Comparison of ENCODE assay signal across 1 cellular context in genomic region chr14:23056257-23056955, GRCh38.
TF ChIP-seq lines count a peak whose summit lies in the region.

No MANE protein-coding gene starts in this region.

TF ChIP-seq in K562, 482 proteins besides CTCF, POLR2A, EP300 and RAD21 (continued from another document and continues in another):
- TF ChIP-seq NEUROD1 (IDR thresholded peaks at IDR 0.05; ENCODE audit: borderline replicate concordance, low read depth, low read length, partially characterized antibody), result peak; percentile 36
- TF ChIP-seq POLR2G (IDR thresholded peaks at IDR 0.05; ENCODE audit: low read depth, low read length), result 0 out of 2 replicates have a peak, but pooled peaks have one; percentile 25
- peak; percentile 42 to 60; a peak in 1 of 4 replicates for TF ChIP-seq ARNT (IDR thresholded peaks at IDR 0.05)
- TF ChIP-seq MYNN (IDR thresholded peaks at IDR 0.05), result peak; percentile 63; the same call in 1 of the 2 replicates
- TF ChIP-seq MYNN (CRISPR knock-in tag; IDR thresholded peaks at IDR 0.05), result no peak
- 0 out of 2 replicates have a peak, but pooled peaks have one; percentile 31 for TF ChIP-seq CHD2 (IDR thresholded peaks at IDR 0.05; ENCODE audit: low read depth, low read length)
- peak; percentile 42; the same call in 1 of the 2 replicates for TF ChIP-seq STAG1 (CRISPR knock-in tag; IDR thresholded peaks at IDR 0.05; ENCODE audit: borderline replicate concordance)
- 0 out of 2 replicates have a peak, but pooled peaks have one; percentile 22 for TF ChIP-seq HDGF (IDR thresholded peaks at IDR 0.05)
- peak; percentile 57 for TF ChIP-seq ATF7 (IDR thresholded peaks at IDR 0.05)
- peak; percentile 23 to 70; a peak in 2 of 4 replicates for TF ChIP-seq HDAC1 (IDR thresholded peaks at IDR 0.05)
- no peak for TF ChIP-seq FOXM1 (IDR thresholded peaks at IDR 0.05; ENCODE audit: low read depth)
- TF ChIP-seq FOXM1 (CRISPR knock-in tag; IDR thresholded peaks at IDR 0.05; ENCODE audit: low read depth), result peak; percentile 45; the same call in 1 of the 2 replicates
- TF ChIP-seq, protein P1, sequence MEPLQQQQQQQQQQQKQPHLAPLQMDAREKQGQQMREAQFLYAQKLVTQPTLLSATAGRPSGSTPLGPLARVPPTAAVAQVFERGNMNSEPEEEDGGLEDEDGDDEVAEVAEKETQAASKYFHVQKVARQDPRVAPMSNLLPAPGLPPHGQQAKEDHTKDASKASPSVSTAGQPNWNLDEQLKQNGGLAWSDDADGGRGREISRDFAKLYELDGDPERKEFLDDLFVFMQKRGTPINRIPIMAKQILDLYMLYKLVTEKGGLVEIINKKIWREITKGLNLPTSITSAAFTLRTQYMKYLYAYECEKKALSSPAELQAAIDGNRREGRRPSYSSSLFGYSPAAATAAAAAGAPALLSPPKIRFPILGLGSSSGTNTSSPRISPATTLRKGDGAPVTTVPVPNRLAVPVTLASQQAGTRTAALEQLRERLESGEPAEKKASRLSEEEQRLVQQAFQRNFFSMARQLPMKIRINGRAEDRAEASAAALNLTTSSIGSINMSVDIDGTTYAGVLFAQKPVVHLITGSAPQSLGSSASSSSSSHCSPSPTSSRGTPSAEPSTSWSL (CRISPR knock-in tag; IDR thresholded peaks at IDR 0.05; ENCODE audit: borderline replicate concordance), result no peak
- 0 out of 2 replicates have a peak, but pooled peaks have one; percentile 45 for TF ChIP-seq TOE1 (IDR thresholded peaks at IDR 0.05; ENCODE audit: borderline replicate concordance)
- no peak for TF ChIP-seq TOE1 (CRISPR knock-in tag; IDR thresholded peaks at IDR 0.05; ENCODE audit: borderline replicate concordance, low read depth)
- no peak for TF ChIP-seq FIP1L1 (IDR thresholded peaks at IDR 0.05; ENCODE audit: low read depth, low read length, poor library complexity, severe bottlenecking)
- peak; percentile 80; the same call in 1 of the 2 replicates for TF ChIP-seq XRCC5 (IDR thresholded peaks at IDR 0.05; ENCODE audit: low read depth, low read length)
- TF ChIP-seq, protein P2, sequence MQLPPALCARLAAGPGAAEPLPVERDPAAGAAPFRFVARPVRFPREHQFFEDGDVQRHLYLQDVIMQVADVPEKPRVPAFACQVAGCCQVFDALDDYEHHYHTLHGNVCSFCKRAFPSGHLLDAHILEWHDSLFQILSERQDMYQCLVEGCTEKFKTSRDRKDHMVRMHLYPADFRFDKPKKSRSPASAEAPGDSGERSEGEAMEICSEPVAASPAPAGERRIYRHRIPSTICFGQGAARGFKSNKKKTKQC (CRISPR knock-in tag; IDR thresholded peaks at IDR 0.05), result peak; percentile 35; the same call in 1 of the 2 replicates
- TF ChIP-seq ZNF212 (CRISPR knock-in tag; IDR thresholded peaks at IDR 0.05), result no peak
- TF ChIP-seq CXXC5 (CRISPR knock-in tag; IDR thresholded peaks at IDR 0.05), result peak; percentile 32; the same call in 1 of the 2 replicates
- no peak for TF ChIP-seq ZBTB17 (CRISPR knock-in tag; IDR thresholded peaks at IDR 0.05)
- TF ChIP-seq MAZ (CRISPR knock-in tag; conservative IDR thresholded peaks at IDR 0.05 in 1 of 2, IDR thresholded peaks at IDR 0.05 in 1 of 2), result peak; percentile 36 to 77; a peak in 3 of 4 replicates
- no peak for TF ChIP-seq ZNF232 (CRISPR knock-in tag; IDR thresholded peaks at IDR 0.05)
- peak; percentile 42; the same call in 1 of the 2 replicates for TF ChIP-seq MBD2 (IDR thresholded peaks at IDR 0.05; ENCODE audit: borderline replicate concordance, low read depth)
- peak; percentile 92 for TF ChIP-seq MYC (IDR thresholded peaks at IDR 0.05; ENCODE audit: low read depth, low read length)
- no peak for TF ChIP-seq MYC (CRISPR knock-in tag; IDR thresholded peaks at IDR 0.05; ENCODE audit: borderline replicate concordance, low read depth)
- TF ChIP-seq NBN (IDR thresholded peaks at IDR 0.05; ENCODE audit: low read depth), result peak; percentile 65; the same call in 1 of the 2 replicates
- TF ChIP-seq, protein P3, sequence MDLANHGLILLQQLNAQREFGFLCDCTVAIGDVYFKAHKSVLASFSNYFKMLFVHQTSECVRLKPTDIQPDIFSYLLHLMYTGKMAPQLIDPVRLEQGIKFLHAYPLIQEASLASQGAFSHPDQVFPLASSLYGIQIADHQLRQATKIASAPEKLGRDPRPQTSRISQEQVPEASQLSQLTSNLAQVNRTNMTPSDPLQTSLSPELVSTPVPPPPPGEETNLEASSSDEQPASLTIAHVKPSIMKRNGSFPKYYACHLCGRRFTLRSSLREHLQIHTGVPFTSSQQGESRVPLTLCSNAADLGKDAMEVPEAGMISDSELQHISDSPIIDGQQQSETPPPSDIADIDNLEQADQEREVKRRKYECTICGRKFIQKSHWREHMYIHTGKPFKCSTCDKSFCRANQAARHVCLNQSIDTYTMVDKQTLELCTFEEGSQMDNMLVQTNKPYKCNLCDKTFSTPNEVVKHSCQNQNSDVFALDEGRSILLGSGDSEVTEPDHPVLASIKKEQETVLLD (IDR thresholded peaks at IDR 0.05), result peak; percentile 70
- peak; percentile 77 for TF ChIP-seq HDAC2 (IDR thresholded peaks at IDR 0.05)
- peak; percentile 46 for TF ChIP-seq HCFC1 (IDR thresholded peaks at IDR 0.05; ENCODE audit: low read depth, low read length)
- no peak for TF ChIP-seq ZNF57 (CRISPR knock-in tag; IDR thresholded peaks at IDR 0.05)
- TF ChIP-seq CTCFL (IDR thresholded peaks at IDR 0.05; ENCODE audit: borderline replicate concordance, insufficient read depth, low read depth, low read length, poor library complexity, severe bottlenecking), result peak; percentile 98
- TF ChIP-seq RCOR1 (IDR thresholded peaks at IDR 0.05; ENCODE audit: borderline replicate concordance in 1 of 2, low read depth in 2 of 2, low read length in 2 of 2), result peak in 1 of 2 experiments; percentile 69; a peak in 2 of 4 replicates
- peak; percentile 83 for TF ChIP-seq SMC3 (conservative IDR thresholded peaks at IDR 0.05; ENCODE audit: insufficient read depth, low read depth, low read length)
- no peak for TF ChIP-seq ZNF696 (CRISPR knock-in tag; conservative IDR thresholded peaks at IDR 0.05)
- peak; percentile 41 for TF ChIP-seq TBP (optimal IDR thresholded peaks at IDR 0.05; ENCODE audit: low read depth, low read length)
- TF ChIP-seq CBX3 (IDR thresholded peaks at IDR 0.05; ENCODE audit: borderline replicate concordance in 1 of 2, low read length in 2 of 2), result peak in 1 of 2 experiments; percentile 25; a peak in 1 of 3 replicates
- no peak for TF ChIP-seq ZNF174 (CRISPR knock-in tag; IDR thresholded peaks at IDR 0.05)
- TF ChIP-seq HNRNPLL (IDR thresholded peaks at IDR 0.05; ENCODE audit: low read depth, low read length, poor library complexity, severe bottlenecking), result peak; percentile 24
- peak; percentile 64; the same call in 1 of the 2 replicates for TF ChIP-seq TFAP4 (CRISPR knock-in tag; IDR thresholded peaks at IDR 0.05; ENCODE audit: borderline replicate concordance)
- TF ChIP-seq MEIS2 (IDR thresholded peaks at IDR 0.05; ENCODE audit: partially characterized antibody), result peak; percentile 45
- peak; percentile 68 for TF ChIP-seq NKRF (IDR thresholded peaks at IDR 0.05; ENCODE audit: borderline replicate concordance)
- no peak for TF ChIP-seq ZNF778 (CRISPR knock-in tag; IDR thresholded peaks at IDR 0.05)
- TF ChIP-seq MLLT1 (IDR thresholded peaks at IDR 0.05), result peak in 1 of 2 experiments; percentile 32; a peak in 1 of 4 replicates
- TF ChIP-seq L3MBTL2 (IDR thresholded peaks at IDR 0.05), result peak; percentile 80
- TF ChIP-seq ZNF695 (CRISPR knock-in tag; IDR thresholded peaks at IDR 0.05), result no peak
- peak; percentile 57; the same call in 1 of the 2 replicates for TF ChIP-seq JUND (IDR thresholded peaks at IDR 0.05; ENCODE audit: borderline replicate concordance, low read depth, low read length)
- TF ChIP-seq JUND (tag; IDR thresholded peaks at IDR 0.05; ENCODE audit: borderline replicate concordance, low read depth, low read length), result peak; percentile 36; the same call in 1 of the 3 replicates
- no peak for TF ChIP-seq ATF1 (CRISPR knock-in tag; IDR thresholded peaks at IDR 0.05)
- TF ChIP-seq ATF1 (tag; IDR thresholded peaks at IDR 0.05), result peak; percentile 41; the same call in 1 of the 2 replicates
- no peak for TF ChIP-seq HDAC8 (tag; IDR thresholded peaks at IDR 0.05)
- TF ChIP-seq MTA1 (IDR thresholded peaks at IDR 0.05; ENCODE audit: borderline replicate concordance), result peak; percentile 44; the same call in 1 of the 2 replicates
- peak; percentile 41; the same call in 1 of the 2 replicates for TF ChIP-seq KLF16 (IDR thresholded peaks at IDR 0.05)
- TF ChIP-seq ZNF24 (IDR thresholded peaks at IDR 0.05), result peak; percentile 10; the same call in 1 of the 2 replicates
- TF ChIP-seq SIN3A (IDR thresholded peaks at IDR 0.05; ENCODE audit: borderline replicate concordance in 2 of 2, control insufficient read depth in 1 of 2, low read depth in 2 of 2, low read length in 2 of 2), result peak in 1 of 2 experiments; percentile 48; a peak in 2 of 4 replicates
- 0 out of 2 replicates have a peak, but pooled peaks have one; percentile 24 for TF ChIP-seq RB1 (IDR thresholded peaks at IDR 0.05; ENCODE audit: low read depth)
- 0 out of 4 replicates have a peak, but pooled peaks of 1 of the 2 experiments have one; percentile 18 for TF ChIP-seq TRIM24 (IDR thresholded peaks at IDR 0.05)
- TF ChIP-seq MNT (conservative IDR thresholded peaks at IDR 0.05), result peak; percentile 36 to 68; a peak in 3 of 4 replicates
- peak; percentile 36; the same call in 1 of the 2 replicates for TF ChIP-seq ZEB2 (IDR thresholded peaks at IDR 0.05)
